2 cellular contexts compared by ENCODE assay signal in genomic region chr10:78184851-78185692, GRCh38.
A peak's percentile ranks its signal among the peaks of the same experiment; 100 is the strongest.
TF ChIP-seq lines count a peak whose summit lies in the region.

No MANE protein-coding gene starts in this region.

TF ChIP-seq in IMR-90, 13 proteins besides CTCF, POLR2A, EP300 and RAD21 (continued from another document):
- TF ChIP-seq USF2 (IDR thresholded peaks at IDR 0.05; ENCODE audit: low read depth, low read length): no peak
- TF ChIP-seq ELK1 (IDR thresholded peaks at IDR 0.05; ENCODE audit: borderline replicate concordance, low read depth, low read length): no peak
- TF ChIP-seq RFX5 (IDR thresholded peaks at IDR 0.05; ENCODE audit: low read depth, low read length): no peak
- no peak for TF ChIP-seq SMC3 (IDR thresholded peaks at IDR 0.05; ENCODE audit: low read depth, low read length)
- no peak for TF ChIP-seq MAFK (IDR thresholded peaks at IDR 0.05; ENCODE audit: low read depth, low read length)
- no peak for TF ChIP-seq CHD1 (IDR thresholded peaks at IDR 0.05; ENCODE audit: low read depth, low read length)
- no peak for TF ChIP-seq MAZ (IDR thresholded peaks at IDR 0.05; ENCODE audit: borderline replicate concordance, low read depth, low read length)
- TF ChIP-seq RCOR1 (IDR thresholded peaks at IDR 0.05; ENCODE audit: insufficient replicate concordance, low read length): no peak
- no peak for TF ChIP-seq BHLHE40 (IDR thresholded peaks at IDR 0.05; ENCODE audit: low read depth, low read length)
- no peak for TF ChIP-seq NFE2L2 (IDR thresholded peaks at IDR 0.05; ENCODE audit: low read depth, low read length)
- no peak for TF ChIP-seq FOS (IDR thresholded peaks at IDR 0.05; ENCODE audit: low read depth, low read length)
- TF ChIP-seq CEBPB (IDR thresholded peaks at IDR 0.05; ENCODE audit: low read depth, low read length): no peak
TF ChIP-seq in IMR-90: peak in this region for 0.

TF ChIP-seq in neural cell, 6 proteins besides CTCF, POLR2A, EP300 and RAD21 (continued from another document):
- TF ChIP-seq EZH2 (IDR thresholded peaks at IDR 0.05; ENCODE audit: borderline replicate concordance, insufficient read depth, low read length, poor library complexity, severe bottlenecking) (no peak), REST (IDR thresholded peaks at IDR 0.05; ENCODE audit: borderline replicate concordance) (peak; percentile 100), POLR2AphosphoS5 (IDR thresholded peaks at IDR 0.05) (peak; percentile 88)
